In genomic region chr2:240578110-240578450, GRCh38 we compare ENCODE assay signal across 26 cellular contexts. TPM values are rescaled to one million over a fixed set of nuclear protein-coding genes. Genes with fewer than 3 reads are reported as not detected.
A peak's percentile ranks its signal among the peaks of the same experiment; 100 is the strongest.
DNase-seq lines count a peak whose midpoint lies in the region; ATAC-seq and TF ChIP-seq lines count a peak whose summit lies in the region.
"Had no signal": no experiment of that assay in that cellular context is flagged by ENCODE, and none has a peak within 500 bp of the region (broad histone marks: within the 10 kb centered on the region; RNA-seq: fewer than 3 reads in every experiment).

No MANE protein-coding gene starts in this region.

- no peak for DNase-seq in Right ventricle myocardium superior
- no peak for DNase-seq in left cardiac atrium
- DNase-seq in RWPE1 (ENCODE audit: low spot score), result no peak
- no peak for DNase-seq in stimulated activated effector memory CD8-positive, alpha-beta T cell treated with anti-CD3 and anti-CD28 coated beads, Interleukin-12 subunit alpha, Interleukin-12 subunit beta, amount 100 ng/mL, for 72 hours (ENCODE audit: low spot score in 2 of 2)
- no peak for DNase-seq in chondrocyte (ENCODE audit: low spot score)
- DNase-seq in NCI-H524 treated with DMSO at 0.1 percent for 48 hours (lab: John Stamatoyannopoulos, UW), result no peak
- DNase-seq: activated CD4-positive, alpha-beta T cell treated with anti-CD3 and anti-CD28 coated beads for 48 hours; activated CD8-positive, alpha-beta memory T cell treated with anti-CD3 and anti-CD28 coated beads, Interleukin-2, amount 10 ng/mL, durations not matched to agents 7 days and 5 days; activated naive CD4-positive, alpha-beta T cell treated with anti-CD3 and anti-CD28 coated beads for 36 hours; anterior cingulate cortex; BE2C; DMS153; foreskin fibroblast; GM23248; head of caudate nucleus; Karpas-422; MV-4-11; NCI-H1436 treated with DMSO at 0.1 percent for 48 hours; stimulated activated CD4-positive, alpha-beta T cell treated with anti-CD3 and anti-CD28 coated beads, Interleukin-2, amount 100 ng/mL, for 24 hours; substantia nigra; upper lobe of right lung; WERI-Rb-1 had no signal

- CTCF ChIA-PET in RWPE1 (lab: Yijun Ruan, JAX), result interaction anchor here (1.1 kb wide), 1 partner anchor 12 kb away, joined by 3 read pairs; no protein-coding TSS in a partner anchor

- H3K9me3 Mint-ChIP-seq in stimulated activated effector memory CD8-positive, alpha-beta T cell treated with anti-CD3 and anti-CD28 coated beads, Interleukin-12 subunit alpha, Interleukin-12 subunit beta, amount 100 ng/mL, for 72 hours, result no peaks in the 10 kb centered on the region
- H3K9me3 Mint-ChIP-seq in chondrocyte (ENCODE audit: low read depth), result no peaks in the 10 kb centered on the region
- H3K9me3 Mint-ChIP-seq: natural killer cell treated with Interleukin-12 subunit alpha and Interleukin-12 subunit beta and Interleukin-15 and Interleukin-18, amount 100 ng/mL, for 72 hours had no signal

- intact Hi-C loops in Right ventricle myocardium superior (cut with DNase I) (no loop called here), left cardiac atrium (cut with DNase I) (no loop called here)

- peak; percentile 12 for ATAC-seq in Right ventricle myocardium superior (ENCODE audit: poor library complexity)
- no peak for ATAC-seq in left cardiac atrium
- no peak for ATAC-seq in stimulated activated effector memory CD8-positive, alpha-beta T cell treated with anti-CD3 and anti-CD28 coated beads, Interleukin-12 subunit alpha, Interleukin-12 subunit beta, amount 100 ng/mL, for 72 hours
- ATAC-seq: activated CD8-positive, alpha-beta memory T cell treated with anti-CD3 and anti-CD28 coated beads, Interleukin-2, amount 10 ng/mL, durations not matched to agents 7 days and 5 days; esophagus mucosa; mucosa of descending colon; natural killer cell treated with Interleukin-12 subunit alpha and Interleukin-12 subunit beta and Interleukin-15 and Interleukin-18, amount 100 ng/mL, for 72 hours; upper lobe of right lung had no signal

- peak overlapping the region; percentile 88 for H3K27ac Mint-ChIP-seq in stimulated activated effector memory CD8-positive, alpha-beta T cell treated with anti-CD3 and anti-CD28 coated beads, Interleukin-12 subunit alpha, Interleukin-12 subunit beta, amount 100 ng/mL, for 72 hours
- no peak overlapping the region for H3K27ac Mint-ChIP-seq in chondrocyte (ENCODE audit: unreplicated experiment)

- no peak for TF ChIP-seq CTCF in RWPE1 (conservative IDR thresholded peaks at IDR 0.05; ENCODE audit: low read depth)
- no peak for TF ChIP-seq CTCF in chondrocyte (IDR thresholded peaks at IDR 0.05)

- H3K4me3 Mint-ChIP-seq in stimulated activated effector memory CD8-positive, alpha-beta T cell treated with anti-CD3 and anti-CD28 coated beads, Interleukin-12 subunit alpha, Interleukin-12 subunit beta, amount 100 ng/mL, for 72 hours, result no peak overlapping the region
- H3K4me3 Mint-ChIP-seq in chondrocyte (ENCODE audit: unreplicated experiment), result no peak overlapping the region
- H3K4me3 Mint-ChIP-seq: activated CD8-positive, alpha-beta memory T cell treated with anti-CD3 and anti-CD28 coated beads, Interleukin-2, amount 10 ng/mL, durations not matched to agents 7 days and 5 days; activated naive CD4-positive, alpha-beta T cell treated with anti-CD3 and anti-CD28 coated beads for 36 hours; natural killer cell treated with Interleukin-12 subunit alpha and Interleukin-12 subunit beta and Interleukin-15 and Interleukin-18, amount 100 ng/mL, for 72 hours had no signal

- H3K27me3 Mint-ChIP-seq in chondrocyte (ENCODE audit: low read depth), result no peaks in the 10 kb centered on the region
- H3K27me3 Mint-ChIP-seq: activated CD8-positive, alpha-beta memory T cell treated with anti-CD3 and anti-CD28 coated beads, Interleukin-2, amount 10 ng/mL, durations not matched to agents 7 days and 5 days; natural killer cell treated with Interleukin-12 subunit alpha and Interleukin-12 subunit beta and Interleukin-15 and Interleukin-18, amount 100 ng/mL, for 72 hours had no signal

- H3K36me3 Mint-ChIP-seq in stimulated activated effector memory CD8-positive, alpha-beta T cell treated with anti-CD3 and anti-CD28 coated beads, Interleukin-12 subunit alpha, Interleukin-12 subunit beta, amount 100 ng/mL, for 72 hours, result peaks cover 15% of the 10 kb centered on the region
- peaks cover 5% of the 10 kb centered on the region for H3K36me3 Mint-ChIP-seq in chondrocyte (ENCODE audit: low read depth)
- H3K36me3 Mint-ChIP-seq: natural killer cell treated with Interleukin-12 subunit alpha and Interleukin-12 subunit beta and Interleukin-15 and Interleukin-18, amount 100 ng/mL, for 72 hours had no signal

- H3K4me1 Mint-ChIP-seq in stimulated activated effector memory CD8-positive, alpha-beta T cell treated with anti-CD3 and anti-CD28 coated beads, Interleukin-12 subunit alpha, Interleukin-12 subunit beta, amount 100 ng/mL, for 72 hours, result peaks cover 41% of the 10 kb centered on the region
- peaks cover 20% of the 10 kb centered on the region for H3K4me1 Mint-ChIP-seq in chondrocyte (ENCODE audit: low read depth)

- POLR2A ChIA-PET in RWPE1 (lab: Yijun Ruan, JAX; ENCODE audit: low non-redundant PET), result no interaction called here

- peak overlapping the region; percentile 98 for H3K27ac ChIP-seq in RWPE1
- H3K27ac ChIP-seq: GM23248, WERI-Rb-1 had no signal

RNA-seq across cellular contexts. Expression of gene CAPN10, which starts 8.5 kb away (rescaled TPM):
- 49.7 TPM for total RNA-seq in Right ventricle myocardium superior
- total RNA-seq in left cardiac atrium, result 10 to 100 TPM; 17.9 to 26.6 TPM
- total RNA-seq in chondrocyte, result 22.0 to 29.4 TPM (median 22.7 TPM) in 3 replicates

RNA-seq across cellular contexts. Expression of gene RNPEPL1, which starts 9.8 kb away (rescaled TPM):
- total RNA-seq in Right ventricle myocardium superior (89.5 TPM), left cardiac atrium (10 to 100 TPM; 47.3 to 67.6 TPM), chondrocyte (54.9 to 63.2 TPM (median 61.3 TPM) in 3 replicates)

RNA-seq across cellular contexts. Expression of gene DUSP28, which starts 17.9 kb away (rescaled TPM):
- total RNA-seq in Right ventricle myocardium superior (11.5 TPM), left cardiac atrium (1 to 10 TPM; 8.1 to 8.2 TPM), chondrocyte (3.4 to 4.7 TPM (median 3.7 TPM) in 3 replicates)

RNA-seq across cellular contexts. Expression of gene ANKMY1, which starts 20.3 kb away (rescaled TPM):
- total RNA-seq in Right ventricle myocardium superior (5.6 TPM), left cardiac atrium (1 to 10 TPM; 4.9 to 8.1 TPM), chondrocyte (9.5 to 20.6 TPM (median 10.8 TPM) in 3 replicates)

RNA-seq across cellular contexts. Expression of gene GPR35, which starts 47.2 kb away (rescaled TPM):
- total RNA-seq in Right ventricle myocardium superior, result 2.0 TPM
- total RNA-seq in left cardiac atrium, result 1 to 10 TPM; 1.1 to 1.3 TPM
- 1.9 to 2.9 TPM (median 2.8 TPM) in 3 replicates for total RNA-seq in chondrocyte
- total RNA-seq: G401, GM23248 had no signal
